In genomic region chr7:55369427-55369826, GRCh38 we compare ENCODE assay signal across 13 cellular contexts. TPM values are rescaled to one million over a fixed set of nuclear protein-coding genes. Genes with fewer than 3 reads are reported as not detected.
A peak's percentile ranks its signal among the peaks of the same experiment; 100 is the strongest.
DNase-seq lines count a peak whose midpoint lies in the region; ATAC-seq and TF ChIP-seq lines count a peak whose summit lies in the region.
"Had no signal": no experiment of that assay in that cellular context is flagged by ENCODE, and none has a peak within 500 bp of the region (broad histone marks: within the 10 kb centered on the region; RNA-seq: fewer than 3 reads in every experiment).

No MANE protein-coding gene starts in this region.

- H3K9me3 ChIP-seq in adipocyte (ENCODE audit: control insufficient read depth, low read length): no peaks in the 10 kb centered on the region
- H3K9me3 ChIP-seq: heart right ventricle, lower lobe of right lung had no signal

- H3K27ac ChIP-seq in ACC112 (ENCODE audit: low read depth, low read length): no peak overlapping the region
- H3K27ac ChIP-seq: heart right ventricle, lower lobe of right lung had no signal

- H3K27me3 ChIP-seq in ACC112 (ENCODE audit: insufficient read depth, low read length) (no peaks in the 10 kb centered on the region), adipocyte (replicated peaks; ENCODE audit: control insufficient read depth, insufficient read depth, low read length) (no peaks in the 10 kb centered on the region)
- H3K27me3 ChIP-seq: heart right ventricle had no signal

- H3K4me3 ChIP-seq in ACC112 (ENCODE audit: low read depth, low read length) (peak overlapping the region; percentile 28; the same call in 1 of the 2 replicates), adipocyte (ENCODE audit: low read length) (no peak overlapping the region), fibroblast of villous mesenchyme (ENCODE audit: low read depth, low read length) (no peak overlapping the region)
- H3K4me3 ChIP-seq: heart right ventricle, lower lobe of right lung had no signal

- H3K4me1 ChIP-seq in ACC112 (ENCODE audit: control insufficient read depth, insufficient read depth, low read length, unreplicated experiment): peaks cover 14% of the 10 kb centered on the region
- peaks cover 16% of the 10 kb centered on the region for H3K4me1 ChIP-seq in adipocyte (ENCODE audit: control insufficient read depth, insufficient read depth, low read length)

- peak overlapping the region; percentile 53 for H2AFZ ChIP-seq in ACC112 (ENCODE audit: low read length, unreplicated experiment)

- no peaks in the 10 kb centered on the region for H3K36me3 ChIP-seq in ACC112 (ENCODE audit: insufficient read depth, low read length)
- H3K36me3 ChIP-seq in adipocyte (ENCODE audit: control insufficient read depth, insufficient read depth, low read length, severe bottlenecking): no peaks in the 10 kb centered on the region
- H3K36me3 ChIP-seq: heart right ventricle, lower lobe of right lung had no signal

- ATAC-seq in omental fat pad (ENCODE audit: low FRiP score): no peak
- ATAC-seq: heart right ventricle, lower lobe of right lung had no signal

- peaks cover 31% of the 10 kb centered on the region for H3K79me2 ChIP-seq in ACC112 (ENCODE audit: control insufficient read depth, insufficient read depth, low read length, unreplicated experiment)

- H3K9ac ChIP-seq in adipocyte (ENCODE audit: low read length): no peak overlapping the region

- DNase-seq in HK-2 (ENCODE audit: unreplicated experiment) (peak; percentile 5), adipocyte (ENCODE audit: low read depth) (peak; percentile 89), fibroblast of villous mesenchyme (ENCODE audit: low read depth) (peak; percentile 90), activated gamma-delta T cell treated with Interleukin-2 at 50 U/mL for 16 hours (no peak), NCI-H2081 (lab: John Stamatoyannopoulos, UW) (no peak), NCI-H2196 treated with DMSO at 0.1 percent for 48 hours (lab: John Stamatoyannopoulos, UW; ENCODE audit: unreplicated experiment) (no peak), omental fat pad (ENCODE audit: low spot score) (no peak)
- DNase-seq: activated naive CD4-positive, alpha-beta T cell treated with Interleukin-2 at 50 U/mL for 16 hours; heart right ventricle; Kasumi-1; lower lobe of right lung; T-helper 2 cell had no signal

- no peak for TF ChIP-seq CTCF in fibroblast of villous mesenchyme (IDR thresholded peaks at IDR 0.05; ENCODE audit: insufficient read depth, low read depth, low read length)
- TF ChIP-seq CTCF in omental fat pad (IDR thresholded peaks at IDR 0.05): no peak

RNA-seq across cellular contexts. Expression of gene LANCL2, which starts 4.3 kb away (rescaled TPM):
- total RNA-seq in fibroblast of villous mesenchyme (13.8 and 20.9 TPM in 2 replicates), omental fat pad (10 to 100 TPM; 12.6 to 23.3 (median 18.6) TPM)

Comparison
In these comparisons a context has a peak if more than half of its experiments do, and no peak if none do; other contexts are left out.
1. DNase-seq: peak in HK-2 (single experiment), adipocyte (single experiment) and fibroblast of villous mesenchyme (single experiment); none in activated gamma-delta T cell treated with Interleukin-2 at 50 U/mL for 16 hours (single experiment), NCI-H2081 (0 of 2), NCI-H2196 treated with DMSO at 0.1 percent for 48 hours (single experiment) and omental fat pad (single experiment).